ENCODE assay signal across 1 cellular context in genomic region chr15:74935193-74935592, GRCh38.
TF ChIP-seq lines count a peak whose summit lies in the region.

No MANE protein-coding gene starts in this region.

TF ChIP-seq in K562, 482 proteins besides CTCF, POLR2A, EP300 and RAD21:
- TF ChIP-seq LARP7 (IDR thresholded peaks at IDR 0.05) (0 out of 2 replicates have a peak, but pooled peaks have one; percentile 29), CTCFL (IDR thresholded peaks at IDR 0.05; ENCODE audit: borderline replicate concordance, insufficient read depth, low read depth, low read length, poor library complexity, severe bottlenecking) (peak; percentile 83), ESRRA (IDR thresholded peaks at IDR 0.05; ENCODE audit: borderline replicate concordance, low read depth) (0 out of 2 replicates have a peak, but pooled peaks have one; percentile 24), HDAC1 (IDR thresholded peaks at IDR 0.05) (peak in 1 of 2 experiments; percentile 54; a peak in 2 of 4 replicates), HLTF (IDR thresholded peaks at IDR 0.05) (peak; percentile 30; the same call in 1 of the 2 replicates), MLLT1 (IDR thresholded peaks at IDR 0.05) (peak in 1 of 2 experiments; percentile 46; a peak in 1 of 4 replicates), HMGXB4 (CRISPR knock-in tag; IDR thresholded peaks at IDR 0.05) (0 out of 2 replicates have a peak, but pooled peaks have one; percentile 25), NBN (IDR thresholded peaks at IDR 0.05; ENCODE audit: low read depth) (peak; percentile 56; the same call in 1 of the 2 replicates), ZEB2 (IDR thresholded peaks at IDR 0.05) (0 out of 2 replicates have a peak, but pooled peaks have one; percentile 33), MAZ (CRISPR knock-in tag; conservative IDR thresholded peaks at IDR 0.05 in 1 of 2, IDR thresholded peaks at IDR 0.05 in 1 of 2) (0 out of 4 replicates have a peak, but pooled peaks of 1 of the 2 experiments have one; percentile 26), RCOR1 (IDR thresholded peaks at IDR 0.05; ENCODE audit: borderline replicate concordance in 1 of 2, low read depth in 2 of 2, low read length in 2 of 2) (peak in 1 of 2 experiments; percentile 21; a peak in 1 of 4 replicates), FOXK2 (conservative IDR thresholded peaks at IDR 0.05 in 1 of 2, IDR thresholded peaks at IDR 0.05 in 1 of 2; ENCODE audit: low read depth in 2 of 2) (0 out of 4 replicates have a peak, but pooled peaks of 1 of the 2 experiments have one; percentile 30), AFF1 (IDR thresholded peaks at IDR 0.05; ENCODE audit: low read depth in 1 of 2, partially characterized antibody in 2 of 2) (peak in 1 of 2 experiments; percentile 44)
